ENCODE assay signal across 11 cellular contexts in the genomic region with DNA sequence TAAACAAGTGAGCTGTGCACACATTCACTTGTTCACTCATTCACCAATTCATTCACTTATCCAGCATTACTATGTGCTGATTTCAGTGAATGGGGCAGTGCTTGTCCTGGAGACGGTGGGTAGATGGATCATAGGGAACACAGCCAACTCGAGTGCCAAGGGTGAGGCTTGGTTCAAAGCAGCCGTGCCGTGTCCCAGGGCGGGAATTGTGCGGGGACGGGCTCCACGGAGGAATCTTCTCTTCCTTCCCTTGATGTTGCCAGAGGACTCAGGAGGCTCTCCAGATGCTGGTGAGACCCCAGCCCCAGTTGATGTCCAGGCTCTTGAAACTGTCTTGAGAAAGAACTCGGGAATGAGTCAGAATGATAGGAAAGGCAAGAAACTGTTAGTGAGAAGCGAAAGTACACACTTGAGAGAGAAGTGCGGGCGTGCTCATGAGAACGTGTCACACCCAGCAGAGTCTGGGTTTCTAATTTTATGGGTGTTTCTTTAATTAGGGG. TPM values are rescaled to one million over a fixed set of nuclear protein-coding genes. Genes with fewer than 3 reads are reported as not detected.
DNase-seq lines count a peak whose midpoint lies in the region; ATAC-seq, FAIRE-seq and TF ChIP-seq lines count a peak whose summit lies in the region.
"Had no signal": no experiment of that assay in that cellular context is flagged by ENCODE, and none has a peak within 500 bp of the region (broad histone marks: within the 10 kb centered on the region; RNA-seq: fewer than 3 reads in every experiment).

No MANE protein-coding gene starts in this region.

- peak overlapping the region in 2 of 3 donors; percentile 7 to 44 for H3K27ac Mint-ChIP-seq in CD4-positive, CD25-positive, alpha-beta regulatory T cell

- H3K4me2 ChIP-seq in H1 (ENCODE audit: insufficient read depth in 1 of 2, low read depth in 2 of 2, low read length in 2 of 2), result no peak overlapping the region

- H3K36me3 Mint-ChIP-seq in CD4-positive, CD25-positive, alpha-beta regulatory T cell, result no peaks in the 10 kb centered on the region

- TF ChIP-seq POLR2A in H1 (IDR thresholded peaks at IDR 0.05; ENCODE audit: control extremely low read depth in 1 of 2, low read depth in 2 of 2, low read length in 2 of 2), result no peak

- no peak overlapping the region for H3K23ac ChIP-seq in H1 (ENCODE audit: insufficient read length)

- no peak overlapping the region for H2BK5ac ChIP-seq in H1 (ENCODE audit: low read depth, low read length)

- H3K4me1 Mint-ChIP-seq in CD4-positive, CD25-positive, alpha-beta regulatory T cell, result peaks cover 0 to 15% (median 6%) of the 10 kb centered on the region in 4 donors

- no peak overlapping the region for H4K5ac ChIP-seq in H1 (ENCODE audit: insufficient read length, low read depth, low read length)

- H3K56ac ChIP-seq in H1 (replicated peaks; ENCODE audit: insufficient read length, low read depth, low read length), result no peak overlapping the region

- no peak overlapping the region for H3K4ac ChIP-seq in H1 (replicated peaks; ENCODE audit: insufficient read length, low read depth, low read length)

- DNase-seq in CD4-positive, CD25-positive, alpha-beta regulatory T cell, result no peak
- DNase-seq in H1 (ENCODE audit: low read depth in 1 of 2, low spot score in 2 of 2), result no peak
- no peak for DNase-seq in RWPE1 (ENCODE audit: low spot score)
- DNase-seq in stimulated activated CD8-positive, alpha-beta memory T cell treated with anti-CD3 and anti-CD28 coated beads, Interleukin-4, amount 100 ng/mL, for 48 hours, result no peak
- no peak for DNase-seq in NCI-H748 (lab: John Stamatoyannopoulos, UW; ENCODE audit: unreplicated experiment)
- DNase-seq: hypothalamus had no signal

- H3K79me1 ChIP-seq in H1 (ENCODE audit: low read depth, low read length), result no peaks in the 10 kb centered on the region

- H2BK12ac ChIP-seq in H1 (ENCODE audit: low read depth, low read length), result no peak overlapping the region

- no peak overlapping the region for H3K9ac ChIP-seq in H1 (replicated peaks in 1 of 4; ENCODE audit: extremely low read depth in 1 of 4, low read depth in 3 of 4, low read length in 3 of 4)

- POLR2A ChIA-PET in H1 (lab: Charles Lee; ENCODE audit: partially characterized antibody), result no interaction called here
- POLR2A ChIA-PET in RWPE1 (lab: Yijun Ruan, JAX; ENCODE audit: low non-redundant PET), result no interaction called here

- no peaks in the 10 kb centered on the region for H3K36me3 ChIP-seq in CD4-positive, CD25-positive, alpha-beta regulatory T cell (ENCODE audit: control insufficient read depth, insufficient read depth, low read length)
- H3K36me3 ChIP-seq in H1 (ENCODE audit: control insufficient read depth in 2 of 4, insufficient read depth in 4 of 4, low read length in 3 of 4), result no peaks in the 10 kb centered on the region

- no peaks in the 10 kb centered on the region for H3K23me2 ChIP-seq in H1 (ENCODE audit: low read depth, low read length)

- no peak overlapping the region for H2BK20ac ChIP-seq in H1 (ENCODE audit: low read length)

- peak overlapping the region in 2 of 4 donors; percentile 43 to 61 for H3K4me3 Mint-ChIP-seq in CD4-positive, CD25-positive, alpha-beta regulatory T cell

- H3K18ac ChIP-seq in H1 (ENCODE audit: extremely low read depth, low read length), result no peak overlapping the region; the same call in 1 of the 2 replicates

- no peak for TF ChIP-seq EP300 in H1 (IDR thresholded peaks at IDR 0.05; ENCODE audit: borderline replicate concordance in 1 of 2, low read depth in 2 of 2, low read length in 2 of 2)

- H3K27ac ChIP-seq in CD4-positive, CD25-positive, alpha-beta regulatory T cell (ENCODE audit: insufficient read depth, low read length, poor library complexity, severe bottlenecking), result no peak overlapping the region
- no peak overlapping the region for H3K27ac ChIP-seq in H1 (ENCODE audit: low read depth, low read length)
- H3K27ac ChIP-seq in RWPE1, result no peak overlapping the region

- H4K8ac ChIP-seq in H1 (ENCODE audit: extremely low read depth, insufficient read depth, low read length), result no peak overlapping the region

- H3K4me3 ChIP-seq in CD4-positive, CD25-positive, alpha-beta regulatory T cell (ENCODE audit: low read depth, low read length), result no peak overlapping the region
- no peak overlapping the region for H3K4me3 ChIP-seq in H1 (ENCODE audit: extremely low read depth in 1 of 4, insufficient read depth in 2 of 4, low read depth in 3 of 4, low read length in 4 of 4)

- H2AK5ac ChIP-seq in H1 (ENCODE audit: low read depth, low read length), result no peak overlapping the region

- no peak overlapping the region for H2AFZ ChIP-seq in H1 (ENCODE audit: low read length)

- H2BK120ac ChIP-seq in H1 (replicated peaks; ENCODE audit: low read depth, low read length), result no peak overlapping the region

- FAIRE-seq in H1 (lab: Jason Lieb, UNC), result no peak

- H3K9me3 ChIP-seq in CD4-positive, CD25-positive, alpha-beta regulatory T cell (ENCODE audit: control insufficient read depth in 2 of 2, low read length in 2 of 2), result no peaks in the 10 kb centered on the region
- peaks cover 0 to 5% of the 10 kb centered on the region in 2 experiments; a peak in 2 of 4 replicates for H3K9me3 ChIP-seq in H1 (ENCODE audit: insufficient read depth in 2 of 2, low read depth in 1 of 2, low read length in 1 of 2)

- H4K91ac ChIP-seq in H1 (replicated peaks; ENCODE audit: insufficient read length, low read length), result peak overlapping the region; percentile 33

- TF ChIP-seq RAD21 in H1 (IDR thresholded peaks at IDR 0.05 in 1 of 2, conservative IDR thresholded peaks at IDR 0.05 in 1 of 2; ENCODE audit: low read depth in 2 of 2, low read length in 2 of 2), result no peak

- H3K9me3 Mint-ChIP-seq in CD4-positive, CD25-positive, alpha-beta regulatory T cell, result no peaks in the 10 kb centered on the region

- H3K79me2 ChIP-seq in H1 (ENCODE audit: control insufficient read depth in 1 of 2, insufficient read depth in 2 of 2, low read length in 2 of 2), result no peaks in the 10 kb centered on the region

- no peak for ATAC-seq in CD4-positive, CD25-positive, alpha-beta regulatory T cell (ENCODE audit: low read depth in 2 of 2)
- ATAC-seq in GM19395 (IDR thresholded peaks at IDR 0.05; ENCODE audit: unreplicated experiment) (peak; percentile 57), HG03095 (IDR thresholded peaks at IDR 0.05; ENCODE audit: unreplicated experiment) (peak; percentile 63), esophagus mucosa (no peak)
- ATAC-seq: SK-N-SH treated with all-trans-retinoic acid at 6 μM for 48 hours had no signal

- H3K27me3 Mint-ChIP-seq in CD4-positive, CD25-positive, alpha-beta regulatory T cell, result peaks cover 12% of the 10 kb centered on the region

- H2BK15ac ChIP-seq in H1 (ENCODE audit: low read length), result no peak overlapping the region

- H3K14ac ChIP-seq in H1 (ENCODE audit: insufficient read length), result no peak overlapping the region

- 89% methylated on average over 13 of the region's 13 CpGs; no CpG with 5 or more reads in 1 of the 2 experiments for WGBS in H1 (ENCODE audit: extremely low coverage in 1 of 2, insufficient coverage in 1 of 2, insufficient read length in 1 of 2, insufficient replicate concordance in 2 of 2, low coverage in 1 of 2, low lambda C conversion rate in 2 of 2, missing lambda C conversion rate in 1 of 2), 2 experiments

- CTCF ChIA-PET in H1 (lab: Charles Lee; ENCODE audit: partially characterized antibody), result interaction anchor here (0.6 to 1.4 kb wide), 3 partner anchors 35 to 1259 kb away, joined by 3 to 5 read pairs (median 4); no protein-coding TSS in a partner anchor
- CTCF ChIA-PET in RWPE1 (lab: Yijun Ruan, JAX), result interaction anchor here (0.6 kb wide), 1 partner anchor 475 kb away, joined by 3 read pairs; no protein-coding TSS in a partner anchor

- TF ChIP-seq CTCF in H1 (IDR thresholded peaks at IDR 0.05; ENCODE audit: control extremely low read depth in 1 of 3, insufficient read depth in 1 of 3, low read depth in 1 of 3, low read length in 3 of 3) (no peak), RWPE1 (conservative IDR thresholded peaks at IDR 0.05; ENCODE audit: low read depth) (no peak)

- no peaks in the 10 kb centered on the region for H3K27me3 ChIP-seq in CD4-positive, CD25-positive, alpha-beta regulatory T cell (ENCODE audit: control insufficient read depth, insufficient read depth, low read length)
- H3K27me3 ChIP-seq in H1 (replicated peaks in 1 of 4; ENCODE audit: control insufficient read depth in 3 of 4, extremely low read depth in 1 of 4, insufficient read depth in 3 of 4, low read length in 3 of 4), result peaks cover 0 to 1% (median 0%) of the 10 kb centered on the region in 4 experiments; a peak in 2 of 7 replicates

- peaks cover 4% of the 10 kb centered on the region for H3K4me1 ChIP-seq in CD4-positive, CD25-positive, alpha-beta regulatory T cell (ENCODE audit: control insufficient read depth, insufficient read depth, low read length, poor library complexity, severe bottlenecking)
- H3K4me1 ChIP-seq in H1 (replicated peaks in 1 of 4; ENCODE audit: control insufficient read depth in 3 of 4, insufficient read depth in 4 of 4, low read length in 3 of 4), result no peaks in the 10 kb centered on the region

- H4K20me1 ChIP-seq in H1 (replicated peaks in 1 of 2; ENCODE audit: control insufficient read depth in 1 of 2, insufficient read depth in 2 of 2, low read length in 2 of 2), result no peaks in the 10 kb centered on the region

TF ChIP-seq in H1, 55 proteins besides CTCF, POLR2A, EP300 and RAD21 (continues in another document):
- TF ChIP-seq CTBP2 (IDR thresholded peaks at IDR 0.05; ENCODE audit: borderline replicate concordance, insufficient read depth, insufficient read length, low read length) (no peak), BCL11A (IDR thresholded peaks at IDR 0.05; ENCODE audit: low read depth in 2 of 2, low read length in 2 of 2) (no peak), POU5F1 (IDR thresholded peaks at IDR 0.05; ENCODE audit: low read depth, low read length) (no peak)
- TF ChIP-seq, protein P1, sequence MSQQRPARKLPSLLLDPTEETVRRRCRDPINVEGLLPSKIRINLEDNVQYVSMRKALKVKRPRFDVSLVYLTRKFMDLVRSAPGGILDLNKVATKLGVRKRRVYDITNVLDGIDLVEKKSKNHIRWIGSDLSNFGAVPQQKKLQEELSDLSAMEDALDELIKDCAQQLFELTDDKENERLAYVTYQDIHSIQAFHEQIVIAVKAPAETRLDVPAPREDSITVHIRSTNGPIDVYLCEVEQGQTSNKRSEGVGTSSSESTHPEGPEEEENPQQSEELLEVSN (IDR thresholded peaks at IDR 0.05), result no peak

RNA-seq across cellular contexts. Expression of a gene that starts 3.0 kb away (rescaled TPM):
- total RNA-seq in CD4-positive, CD25-positive, alpha-beta regulatory T cell, result 0.25 TPM
- not detected for polyA plus RNA-seq in CD4-positive, CD25-positive, alpha-beta regulatory T cell
- 0.10 and 0.13 TPM in 2 replicates for total RNA-seq in H1 (2021; fragmentation: NEBNext Ultra II Directional; extraction: Animal tissue kit (Norgen Biotek cat#: 25700))
- 0.06 TPM in 1 of 2 replicates, not detected in the other for polyA plus RNA-seq in H1 (2011; rRNA removed)
- 0.04 TPM for polyA plus RNA-seq in H1 (2011; cell fraction: cytosol; rRNA removed)
- not detected for polyA plus RNA-seq in H1 (2011; cell fraction: nucleus; rRNA removed)
- 0.09 to 0.12 TPM in 2 of 4 replicates, not detected in the others for polyA plus RNA-seq in H1 (2012, experiment 1 of 2)
- not detected for polyA plus RNA-seq in H1 (2012, experiment 2 of 2)
- 0.04 TPM for polyA plus RNA-seq in H1 (2013, experiment 1 of 2)
- polyA plus RNA-seq in H1 (2013, experiment 2 of 2), result 0.02 TPM
- 0.09 TPM in 1 of 2 replicates, not detected in the other for polyA minus RNA-seq in H1 (2011; rRNA and poly(A)+ RNA removed)
- polyA minus RNA-seq in H1 (2011; cell fraction: cytosol; rRNA and poly(A)+ RNA removed), result not detected
- polyA minus RNA-seq in H1 (2011; cell fraction: nucleus; rRNA and poly(A)+ RNA removed), result not detected
- 0.04 TPM for total RNA-seq in esophagus mucosa
- total RNA-seq: HT-29 had no signal

Comparison
In these comparisons a context has a peak if more than half of its experiments do, and no peak if none do; other contexts are left out.
1. ATAC-seq: peak in GM19395 (single experiment) and HG03095 (single experiment); none in CD4-positive, CD25-positive, alpha-beta regulatory T cell (0 of 2) and esophagus mucosa (single experiment).